ENCODE assay signal across 26 cellular contexts in genomic region chr14:93476305-93476704, GRCh38.
"Had no signal": no experiment of that assay in that cellular context is flagged by ENCODE, and none has a peak within 500 bp of the region (broad histone marks: within the 10 kb centered on the region; RNA-seq: fewer than 3 reads in every experiment).

No MANE protein-coding gene starts in this region.

- ATAC-seq: mucosa of descending colon; naive thymus-derived CD4-positive, alpha-beta T cell; natural killer cell treated with Interleukin-12 subunit alpha and Interleukin-12 subunit beta and Interleukin-15 and Interleukin-18, amount 100 ng/mL, for 72 hours; pancreas; right cardiac atrium; sciatic nerve; stimulated activated naive B cell treated with anti-CD40 and anti-IgM and Interleukin-4, amounts not matched to agents 10 μg/mL and 1 μg/mL and 100 μg/mL, for 72 hours; stimulated activated naive CD8-positive, alpha-beta T cell treated with anti-CD3 and anti-CD28 coated beads, Interleukin-15, Interleukin-2, amounts not matched to agents 100 U/mL and 50 U/mL, for 24 hours had no signal

- DNase-seq: islet precursor cell; left ventricle myocardium inferior; midbrain; mucosa of descending colon; naive thymus-derived CD4-positive, alpha-beta T cell; pancreas; posterior cingulate gyrus; retina; right cardiac atrium; stimulated activated CD4-positive, alpha-beta T cell treated with anti-CD3 and anti-CD28 coated beads, Interleukin-12 subunit alpha, Interleukin-12 subunit beta, amount 100 ng/mL, for 4 hours; stimulated activated CD4-positive, alpha-beta T cell treated with anti-CD3 and anti-CD28 coated beads, Interleukin-15, amount 100 ng/mL, for 24 hours; stimulated activated CD4-positive, alpha-beta T cell treated with anti-CD3 and anti-CD28 coated beads, Interleukin-2, amount 100 ng/mL, for 24 hours; stimulated activated CD4-positive, alpha-beta T cell treated with anti-CD3 and anti-CD28 coated beads, Interleukin-4, amount 100 ng/mL, for 1 hour; stimulated activated naive B cell treated with anti-CD40 and anti-IgM and Interleukin-4, amounts not matched to agents 10 μg/mL and 1 μg/mL and 100 μg/mL, for 72 hours; stimulated activated naive CD8-positive, alpha-beta T cell treated with anti-CD3 and anti-CD28 coated beads, Interleukin-15, Interleukin-2, amounts not matched to agents 100 U/mL and 50 U/mL, for 24 hours; stomach; testis; thyroid gland; transverse colon; upper lobe of left lung had no signal

- H3K4me1 Mint-ChIP-seq: naive thymus-derived CD4-positive, alpha-beta T cell; stimulated activated naive B cell treated with anti-CD40 and anti-IgM and Interleukin-4, amounts not matched to agents 10 μg/mL and 1 μg/mL and 100 μg/mL, for 72 hours had no signal

- H3K4me2 ChIP-seq: hepatocyte had no signal

- H3K27ac ChIP-seq: hepatocyte, left ventricle myocardium inferior, pancreas, prostate gland, skin epidermis, stomach, testis, thyroid gland, transverse colon, upper lobe of left lung had no signal

- H3K79me2 ChIP-seq: hepatocyte had no signal

- H3K9me3 ChIP-seq: left ventricle myocardium inferior, mucosa of descending colon, pancreas, prostate gland, stomach, testis, thyroid gland, transverse colon, upper lobe of left lung had no signal

- H3K27ac Mint-ChIP-seq: naive thymus-derived CD4-positive, alpha-beta T cell; natural killer cell treated with Interleukin-12 subunit alpha and Interleukin-12 subunit beta and Interleukin-15 and Interleukin-18, amount 100 ng/mL, for 72 hours; stimulated activated naive B cell treated with anti-CD40 and anti-IgM and Interleukin-4, amounts not matched to agents 10 μg/mL and 1 μg/mL and 100 μg/mL, for 72 hours had no signal

- H2AFZ ChIP-seq: hepatocyte had no signal

- H3K36me3 ChIP-seq: left ventricle myocardium inferior, pancreas, prostate gland, stomach, thyroid gland, transverse colon, upper lobe of left lung had no signal

- H3K4me3 Mint-ChIP-seq: naive thymus-derived CD4-positive, alpha-beta T cell; natural killer cell treated with Interleukin-12 subunit alpha and Interleukin-12 subunit beta and Interleukin-15 and Interleukin-18, amount 100 ng/mL, for 72 hours; stimulated activated naive B cell treated with anti-CD40 and anti-IgM and Interleukin-4, amounts not matched to agents 10 μg/mL and 1 μg/mL and 100 μg/mL, for 72 hours had no signal

- H3K4me3 ChIP-seq: hepatocyte, left ventricle myocardium inferior, lung, mucosa of descending colon, pancreas, prostate gland, skin epidermis, stomach, testis, thyroid gland, transverse colon, upper lobe of left lung had no signal

- H3K4me1 ChIP-seq: left ventricle myocardium inferior, pancreas, prostate gland, stomach, testis, thyroid gland, transverse colon, upper lobe of left lung had no signal

- H3K36me3 Mint-ChIP-seq: naive thymus-derived CD4-positive, alpha-beta T cell; natural killer cell treated with Interleukin-12 subunit alpha and Interleukin-12 subunit beta and Interleukin-15 and Interleukin-18, amount 100 ng/mL, for 72 hours; stimulated activated naive B cell treated with anti-CD40 and anti-IgM and Interleukin-4, amounts not matched to agents 10 μg/mL and 1 μg/mL and 100 μg/mL, for 72 hours had no signal

- H3K27me3 ChIP-seq: pancreas, stomach, testis, thyroid gland, transverse colon, upper lobe of left lung had no signal

- H3K9me3 Mint-ChIP-seq: naive thymus-derived CD4-positive, alpha-beta T cell; natural killer cell treated with Interleukin-12 subunit alpha and Interleukin-12 subunit beta and Interleukin-15 and Interleukin-18, amount 100 ng/mL, for 72 hours had no signal
